Comparison of ENCODE assay signal across 8 cellular contexts in genomic region chr11:46333129-46333947, GRCh38. TPM values are rescaled to one million over a fixed set of nuclear protein-coding genes. Genes with fewer than 3 reads are reported as not detected.
DNase-seq lines count a peak whose midpoint lies in the region; ATAC-seq lines count a peak whose summit lies in the region.

No MANE protein-coding gene starts in this region.

- DNase-seq in COR-L47 (lab: John Stamatoyannopoulos, UW) (peak; percentile 26), NCI-H526 (lab: John Stamatoyannopoulos, UW) (peak; percentile 56 to 87), NCI-H2081 (lab: John Stamatoyannopoulos, UW) (no peak), SK-N-DZ (ENCODE audit: low spot score) (no peak), HuH-7 (ENCODE audit: low spot score) (no peak)
- no peak for DNase-seq in natural killer cell treated with Interleukin-12 subunit alpha and Interleukin-12 subunit beta and Interleukin-15 and Interleukin-18, amount 100 ng/mL, for 72 hours (ENCODE audit: low spot score)

- H3K27me3 Mint-ChIP-seq in natural killer cell treated with Interleukin-12 subunit alpha and Interleukin-12 subunit beta and Interleukin-15 and Interleukin-18, amount 100 ng/mL, for 72 hours = peaks cover 32 to 47% of the 10 kb centered on the region in 2 donors

- peaks cover 17 to 27% of the 10 kb centered on the region in 2 donors for H3K4me1 Mint-ChIP-seq in natural killer cell treated with Interleukin-12 subunit alpha and Interleukin-12 subunit beta and Interleukin-15 and Interleukin-18, amount 100 ng/mL, for 72 hours (ENCODE audit: low read depth in 2 of 2)

- peak overlapping the region; percentile 47 for H3K27ac ChIP-seq in cingulate gyrus (ENCODE audit: low read depth, low read length)

- H3K27ac Mint-ChIP-seq in natural killer cell treated with Interleukin-12 subunit alpha and Interleukin-12 subunit beta and Interleukin-15 and Interleukin-18, amount 100 ng/mL, for 72 hours = no peak overlapping the region

- H3K4me3 Mint-ChIP-seq in natural killer cell treated with Interleukin-12 subunit alpha and Interleukin-12 subunit beta and Interleukin-15 and Interleukin-18, amount 100 ng/mL, for 72 hours = peak overlapping the region; percentile 58

- H3K36me3 Mint-ChIP-seq in natural killer cell treated with Interleukin-12 subunit alpha and Interleukin-12 subunit beta and Interleukin-15 and Interleukin-18, amount 100 ng/mL, for 72 hours = no peaks in the 10 kb centered on the region

- ATAC-seq in natural killer cell treated with Interleukin-12 subunit alpha and Interleukin-12 subunit beta and Interleukin-15 and Interleukin-18, amount 100 ng/mL, for 72 hours = peak; percentile 30 to 45
- ATAC-seq in GM19351 (IDR thresholded peaks at IDR 0.05; ENCODE audit: unreplicated experiment) = no peak

- H3K9me3 Mint-ChIP-seq in natural killer cell treated with Interleukin-12 subunit alpha and Interleukin-12 subunit beta and Interleukin-15 and Interleukin-18, amount 100 ng/mL, for 72 hours = no peaks in the 10 kb centered on the region

RNA-seq across cellular contexts. Expression of gene DGKZ, which starts 13.9 kb away (rescaled TPM):
- total RNA-seq in natural killer cell treated with Interleukin-12 subunit alpha and Interleukin-12 subunit beta and Interleukin-15 and Interleukin-18, amount 100 ng/mL, for 72 hours = 100 to 1,000 TPM; 104 to 207 TPM
- 54.5 and 58.7 TPM in 2 replicates for polyA plus RNA-seq in SK-N-DZ (2014; cell fraction: cytosol; rRNA removed)
- polyA plus RNA-seq in SK-N-DZ (2014; cell fraction: nucleus; rRNA removed) = 148 and 162 TPM in 2 replicates

RNA-seq across cellular contexts. Expression of gene MDK, which starts 48.1 kb away (rescaled TPM):
- 1 to 10 TPM; 1.4 to 4.0 TPM for total RNA-seq in natural killer cell treated with Interleukin-12 subunit alpha and Interleukin-12 subunit beta and Interleukin-15 and Interleukin-18, amount 100 ng/mL, for 72 hours
- polyA plus RNA-seq in SK-N-DZ (2014; cell fraction: cytosol; rRNA removed) = 2,839 and 3,450 TPM in 2 replicates
- polyA plus RNA-seq in SK-N-DZ (2014; cell fraction: nucleus; rRNA removed) = 2,101 and 2,397 TPM in 2 replicates

RNA-seq across cellular contexts. Expression of gene CREB3L1, which starts 55.9 kb away (rescaled TPM):
- not detected for total RNA-seq in natural killer cell treated with Interleukin-12 subunit alpha and Interleukin-12 subunit beta and Interleukin-15 and Interleukin-18, amount 100 ng/mL, for 72 hours
- 0.21 TPM in 1 of 2 replicates, not detected in the other for polyA plus RNA-seq in SK-N-DZ (2014; cell fraction: cytosol; rRNA removed)
- not detected in 2 replicates for polyA plus RNA-seq in SK-N-DZ (2014; cell fraction: nucleus; rRNA removed)

RNA-seq across cellular contexts. Expression of gene CHRM4, which starts 58.2 kb away (rescaled TPM):
- total RNA-seq in natural killer cell treated with Interleukin-12 subunit alpha and Interleukin-12 subunit beta and Interleukin-15 and Interleukin-18, amount 100 ng/mL, for 72 hours = under 1 TPM; 0.75 to 0.81 TPM
- polyA plus RNA-seq in SK-N-DZ (2014; cell fraction: cytosol; rRNA removed) = 2.3 and 4.6 TPM in 2 replicates
- polyA plus RNA-seq in SK-N-DZ (2014; cell fraction: nucleus; rRNA removed) = 1.6 and 2.3 TPM in 2 replicates

Comparison
In these comparisons a context has a peak if more than half of its experiments do, and no peak if none do; other contexts are left out.
1. DNase-seq: peak in COR-L47 (single experiment) and NCI-H526 (2 of 2); none in natural killer cell treated with Interleukin-12 subunit alpha and Interleukin-12 subunit beta and Interleukin-15 and Interleukin-18, amount 100 ng/mL, for 72 hours (single experiment), NCI-H2081 (0 of 2), SK-N-DZ (single experiment) and HuH-7 (single experiment).